ENCODE assay signal across 1 cellular context in genomic region chr18:59308201-59309014, GRCh38.
TF ChIP-seq lines count a peak whose summit lies in the region.

No MANE protein-coding gene starts in this region.

TF ChIP-seq in H1, 55 proteins besides CTCF, POLR2A, EP300 and RAD21:
- TF ChIP-seq YY1 (IDR thresholded peaks at IDR 0.05; ENCODE audit: low read depth, low read length): no peak
- peak; percentile 49 for TF ChIP-seq MAX (IDR thresholded peaks at IDR 0.05)
- no peak for TF ChIP-seq ASH2L (IDR thresholded peaks at IDR 0.05; ENCODE audit: low read length)
- no peak for TF ChIP-seq HDAC2 (IDR thresholded peaks at IDR 0.05; ENCODE audit: borderline replicate concordance in 1 of 2, low read depth in 2 of 2, low read length in 2 of 2)
- TF ChIP-seq EZH2 (IDR thresholded peaks at IDR 0.05; ENCODE audit: low read depth, low read length, severe bottlenecking): no peak
- TF ChIP-seq E2F6 (IDR thresholded peaks at IDR 0.05): peak; percentile 62
- TF ChIP-seq CHD7 (IDR thresholded peaks at IDR 0.05; ENCODE audit: insufficient replicate concordance, low read length): no peak
- no peak for TF ChIP-seq CEBPB (IDR thresholded peaks at IDR 0.05; ENCODE audit: low read depth, low read length)
- TF ChIP-seq TAF1 (IDR thresholded peaks at IDR 0.05; ENCODE audit: low read depth, low read length): no peak
- peak; percentile 62 for TF ChIP-seq KDM1A (IDR thresholded peaks at IDR 0.05; ENCODE audit: borderline replicate concordance, low read length)
- TF ChIP-seq RFX5 (IDR thresholded peaks at IDR 0.05; ENCODE audit: borderline replicate concordance, low read depth, low read length): no peak
- TF ChIP-seq SIRT6 (IDR thresholded peaks at IDR 0.05; ENCODE audit: low read length): no peak
- no peak for TF ChIP-seq HDAC6 (IDR thresholded peaks at IDR 0.05; ENCODE audit: low read depth, low read length)
- no peak for TF ChIP-seq BACH1 (IDR thresholded peaks at IDR 0.05; ENCODE audit: low read length)
- TF ChIP-seq ZNF274 (IDR thresholded peaks at IDR 0.05; ENCODE audit: borderline replicate concordance, extremely low read depth, low read length): no peak
- TF ChIP-seq EGR1 (IDR thresholded peaks at IDR 0.05; ENCODE audit: borderline replicate concordance, low read depth, low read length): no peak
- no peak for TF ChIP-seq CHD2 (IDR thresholded peaks at IDR 0.05; ENCODE audit: low read length)
- TF ChIP-seq JUN (IDR thresholded peaks at IDR 0.05; ENCODE audit: low read depth, low read length): no peak
